1 cellular context compared by ENCODE assay signal in genomic region chr12:124583854-124584253, GRCh38.
TF ChIP-seq lines count a peak whose summit lies in the region.

No MANE protein-coding gene starts in this region.

TF ChIP-seq in K562, 482 proteins besides CTCF, POLR2A, EP300 and RAD21 (continued from another document):
- TF ChIP-seq ILK (tag; IDR thresholded peaks at IDR 0.05; ENCODE audit: borderline replicate concordance, low read depth) = no peak
- TF ChIP-seq CBFA2T2 (conservative IDR thresholded peaks at IDR 0.05) = peak; percentile 30
- peak; percentile 95 for TF ChIP-seq USF2 (CRISPR knock-in tag; IDR thresholded peaks at IDR 0.05)
- TF ChIP-seq NCOA2 (IDR thresholded peaks at IDR 0.05; ENCODE audit: partially characterized antibody in 2 of 2) = no peak
- no peak for TF ChIP-seq E2F5 (CRISPR knock-in tag; IDR thresholded peaks at IDR 0.05)
- peak; percentile 65 for TF ChIP-seq RBM25 (IDR thresholded peaks at IDR 0.05; ENCODE audit: low read depth, low read length, severe bottlenecking)
- no peak for TF ChIP-seq ZZZ3 (IDR thresholded peaks at IDR 0.05)
- no peak for TF ChIP-seq ZBTB8A (IDR thresholded peaks at IDR 0.05; ENCODE audit: partially characterized antibody)
- TF ChIP-seq SUPT5H (IDR thresholded peaks at IDR 0.05) = no peak
- TF ChIP-seq MAX (CRISPR knock-in tag; IDR thresholded peaks at IDR 0.05) = no peak
- TF ChIP-seq NFRKB (IDR thresholded peaks at IDR 0.05; ENCODE audit: low read depth) = no peak
- TF ChIP-seq BRF1 (IDR thresholded peaks at IDR 0.05; ENCODE audit: borderline replicate concordance, extremely low read depth, insufficient read length) = no peak
- TF ChIP-seq SP2 (IDR thresholded peaks at IDR 0.05; ENCODE audit: extremely low read depth, low read depth, low read length, poor library complexity, severe bottlenecking) = peak; percentile 23
- TF ChIP-seq HDGF (IDR thresholded peaks at IDR 0.05) = no peak
